10 cellular contexts compared by ENCODE assay signal in genomic region chr7:74766508-74766907, GRCh38. TPM values are rescaled to one million over a fixed set of nuclear protein-coding genes. Genes with fewer than 3 reads are reported as not detected.
A peak's percentile ranks its signal among the peaks of the same experiment; 100 is the strongest.
DNase-seq lines count a peak whose midpoint lies in the region; ATAC-seq, FAIRE-seq and TF ChIP-seq lines count a peak whose summit lies in the region.
"Not testable (repeated sequence)": the region's sequence is repeated elsewhere in the genome, so short reads cannot be mapped to it uniquely, and the experiment has no call there.
"Had no signal": no experiment of that assay in that cellular context is flagged by ENCODE, and none has a peak within 500 bp of the region (broad histone marks: within the 10 kb centered on the region; RNA-seq: fewer than 3 reads in every experiment).

No MANE protein-coding gene starts in this region.

- not testable (repeated sequence) for TF ChIP-seq POLR2A in A549 (IDR thresholded peaks at IDR 0.05; ENCODE audit: low read length); heart left ventricle (IDR thresholded peaks at IDR 0.05); upper lobe of left lung (IDR thresholded peaks at IDR 0.05)

- ATAC-seq in A549: peak; percentile 40 to 60
- peak; percentile 30 for ATAC-seq in GM19025 (IDR thresholded peaks at IDR 0.05; ENCODE audit: low read depth, unreplicated experiment)
- peak; percentile 24 for ATAC-seq in GM21825 (IDR thresholded peaks at IDR 0.05; ENCODE audit: unreplicated experiment)
- ATAC-seq in HG03039 (IDR thresholded peaks at IDR 0.05; ENCODE audit: unreplicated experiment): peak; percentile 43
- ATAC-seq in heart left ventricle: peak; percentile 22 to 52 (median 40)
- peak; percentile 4 to 8 for ATAC-seq in naive B cell (ENCODE audit: low read depth in 2 of 2)
- ATAC-seq in upper lobe of left lung (ENCODE audit: low FRiP score in 2 of 2): peak; percentile 64

- H3K27ac Mint-ChIP-seq in naive B cell: peak overlapping the region in 2 of 6 donors; percentile 75 to 90

- not testable (repeated sequence) for H3K4me1 ChIP-seq in A549, heart left ventricle, upper lobe of left lung

- H3K4me2 ChIP-seq in A549; SU-DHL-6 (ENCODE audit: low read depth, low read length, poor library complexity, severe bottlenecking): not testable (repeated sequence)

- not testable (repeated sequence) for H3K79me2 ChIP-seq in SU-DHL-6 (ENCODE audit: insufficient read depth, low read length)

- H3K4me3 Mint-ChIP-seq in naive B cell: peak overlapping the region in 1 of 8 donors; percentile 70

- H4K20me1 ChIP-seq in SU-DHL-6 (ENCODE audit: low read depth, low read length): not testable (repeated sequence)

- not testable (repeated sequence) for H3K4me3 ChIP-seq in A549; SU-DHL-6 (ENCODE audit: insufficient read depth, low read length, poor library complexity, severe bottlenecking); heart left ventricle; upper lobe of left lung

- intact Hi-C loops in heart left ventricle (cut with DNase I): not testable (repeated sequence)

- not testable (repeated sequence) for FAIRE-seq in A549 (lab: Jason Lieb, UNC)

- H3K36me3 ChIP-seq in SU-DHL-6 (ENCODE audit: low read length); heart left ventricle; upper lobe of left lung: not testable (repeated sequence)

- not testable (repeated sequence) for H3K4me1 Mint-ChIP-seq in naive B cell

- not testable (repeated sequence) for TF ChIP-seq CTCF in A549 (IDR thresholded peaks at IDR 0.05); SU-DHL-6 (IDR thresholded peaks at IDR 0.05; ENCODE audit: insufficient read depth, low read length, poor library complexity, severe bottlenecking); heart left ventricle (IDR thresholded peaks at IDR 0.05); upper lobe of left lung (IDR thresholded peaks at IDR 0.05)

- not testable (repeated sequence) for TF ChIP-seq RAD21 in A549 (conservative IDR thresholded peaks at IDR 0.05 in 1 of 2, IDR thresholded peaks at IDR 0.05 in 1 of 2)

- WGBS in A549 (ENCODE audit: missing lambda C conversion rate): 39% methylated on average over 3 of the region's 7 CpGs
- WGBS in heart left ventricle, 4 donors: 80% methylated on average over 1 of the region's 7 CpGs; no CpG with 5 or more reads in 3 of the 4 donors
- WGBS in upper lobe of left lung, 2 donors: 40% methylated on average over 1 of the region's 7 CpGs; no CpG with 5 or more reads in 1 of the 2 donors

- TF ChIP-seq EP300 in A549 (IDR thresholded peaks at IDR 0.05); upper lobe of left lung (IDR thresholded peaks at IDR 0.05): not testable (repeated sequence)

- not testable (repeated sequence) for H3K9me3 ChIP-seq in A549; SU-DHL-6 (ENCODE audit: insufficient read depth, low read length); heart left ventricle; upper lobe of left lung

- H3K9me2 ChIP-seq in SU-DHL-6 (replicated peaks; ENCODE audit: insufficient read depth, low read length): not testable (repeated sequence)

- POLR2A ChIA-PET in A549 (lab: Yijun Ruan, JAX): not testable (repeated sequence)

- not testable (repeated sequence) for H3K27ac ChIP-seq in A549, heart left ventricle, upper lobe of left lung
- peak overlapping the region; percentile 78 for H3K27ac ChIP-seq in SU-DHL-6 (ENCODE audit: low read depth, low read length)

- H2AFZ ChIP-seq in SU-DHL-6 (ENCODE audit: low read depth, low read length, severe bottlenecking): not testable (repeated sequence)

- not testable (repeated sequence) for H3F3A ChIP-seq in SU-DHL-6 (ENCODE audit: insufficient read depth)

- not testable (repeated sequence) for H3K36me3 Mint-ChIP-seq in naive B cell

- H3K9me3 Mint-ChIP-seq in naive B cell: not testable (repeated sequence)

- not testable (repeated sequence) for H3K27me3 Mint-ChIP-seq in naive B cell

- H3K9ac ChIP-seq in SU-DHL-6 (ENCODE audit: low read length): not testable (repeated sequence)

- CTCF ChIA-PET in A549 (lab: Yijun Ruan, JAX): not testable (repeated sequence)

- not testable (repeated sequence) for H3K27me3 ChIP-seq in SU-DHL-6 (ENCODE audit: low read length); heart left ventricle; upper lobe of left lung

- DNase-seq in A549 (ENCODE audit: low read depth in 1 of 2, low spot score in 1 of 2); heart left ventricle; naive B cell; upper lobe of left lung: not testable (repeated sequence)

RNA-seq across cellular contexts. Expression of gene NCF1, which starts 7.3 kb away (rescaled TPM):
- not detected in 2 replicates for polyA plus RNA-seq in A549 (2011; rRNA removed)
- 0.04 TPM in 1 of 2 replicates, not detected in the other for polyA plus RNA-seq in A549 (2012; cell fraction: cytosol; rRNA removed)
- polyA plus RNA-seq in A549 (2012; cell fraction: nucleus; rRNA removed): 0.11 and 0.29 TPM in 2 replicates
- 0.04 TPM in 1 of 3 replicates, not detected in the others for polyA plus RNA-seq in A549 (2017; fragmentation: RNase III; extraction: RNeasy Plus Mini Kit Qiagen cat#74134 plus additional on column Dnase treatment)
- 0.17 TPM in 1 of 2 replicates, not detected in the other for polyA minus RNA-seq in A549 (2011; rRNA and poly(A)+ RNA removed)
- total RNA-seq in heart left ventricle: 10 to 100 TPM in 2 of 9 donors, 1 to 10 TPM in 6, under 1 TPM in 1; 0.76 to 23.5 (median 2.1) TPM
- 1 to 10 TPM in 1 of 2 donors, under 1 TPM in 1; 0.99 to 1.0 TPM for polyA plus RNA-seq in heart left ventricle
- polyA plus RNA-seq in naive B cell (ENCODE audit: low read depth in 6 of 6): 100 to 1,000 TPM; 301 to 589 (median 335) TPM
- 10 to 100 TPM in 5 of 6 donors, 1 to 10 TPM in 1; 6.1 to 61.8 (median 37.2) TPM for total RNA-seq in upper lobe of left lung
- total RNA-seq: LHCN-M2 had no signal
- polyA plus RNA-seq: SK-N-SH had no signal

Comparison
In these comparisons a context has a peak if more than half of its experiments do, and no peak if none do; other contexts are left out.
1. ATAC-seq: peak in every context shown above with its lines; median percentile 64 in upper lobe of left lung; 50 in A549; 43 in HG03039; 40 in heart left ventricle; 30 in GM19025; 24 in GM21825; 6 in naive B cell.
2. RNA of gene NCF1, which starts 7.3 kb away (polyA plus RNA-seq): 301 to 589 TPM in naive B cell; 0.99 to 1.0 TPM in heart left ventricle and 0.04 to 0.29 TPM in A549; every median in the first group is over 100 times any median in the second.